In the genomic region with DNA sequence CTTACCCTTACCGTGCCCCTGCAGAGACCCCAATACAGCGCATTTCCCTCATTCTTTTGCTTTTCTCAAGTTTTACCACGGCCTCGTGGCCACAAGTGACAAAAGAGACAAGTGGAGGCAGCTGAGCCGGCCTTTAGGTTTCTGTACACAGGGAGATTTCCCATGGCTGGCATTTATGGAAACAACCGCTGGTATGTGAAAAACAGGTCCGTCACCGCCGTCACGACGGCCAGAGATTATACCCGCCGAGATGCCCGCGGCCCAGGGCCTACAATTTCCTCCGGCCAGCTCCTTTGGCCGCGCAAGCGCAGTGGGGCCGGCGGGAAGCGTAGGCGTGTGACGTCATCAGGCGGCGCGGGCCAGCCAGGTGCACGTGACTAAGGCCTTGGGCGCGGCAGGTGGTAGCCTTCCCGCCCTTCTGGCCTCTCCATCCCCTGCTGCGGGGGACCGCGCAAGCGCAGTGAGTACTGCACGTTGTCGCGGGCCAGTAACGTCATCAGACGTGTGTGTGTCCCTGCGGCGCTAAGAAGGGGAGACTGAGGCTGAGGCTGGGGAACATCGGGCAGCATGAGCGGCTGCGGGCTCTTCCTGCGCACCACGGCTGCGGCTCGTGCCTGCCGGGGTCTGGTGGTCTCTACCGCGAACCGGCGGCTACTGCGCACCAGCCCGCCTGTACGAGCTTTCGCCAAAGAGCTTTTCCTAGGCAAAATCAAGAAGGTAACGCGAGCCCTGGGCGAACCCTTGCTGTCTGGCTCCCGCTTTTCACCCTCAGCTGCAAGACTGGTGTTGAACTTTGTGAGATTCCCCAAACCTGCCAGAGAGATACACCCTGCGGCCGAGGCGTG, we compare ENCODE assay signal across 1 cellular context.
TF ChIP-seq lines count a peak whose summit lies in the region.

A gene (plus strand): TSS at position 496 of the 845 bp plus-strand sequence. CDS start 72 bp downstream, at position 568.

TF ChIP-seq in K562, 482 proteins besides CTCF, POLR2A, EP300 and RAD21 (continued from another document and continues in another):
- TF ChIP-seq, protein P1, sequence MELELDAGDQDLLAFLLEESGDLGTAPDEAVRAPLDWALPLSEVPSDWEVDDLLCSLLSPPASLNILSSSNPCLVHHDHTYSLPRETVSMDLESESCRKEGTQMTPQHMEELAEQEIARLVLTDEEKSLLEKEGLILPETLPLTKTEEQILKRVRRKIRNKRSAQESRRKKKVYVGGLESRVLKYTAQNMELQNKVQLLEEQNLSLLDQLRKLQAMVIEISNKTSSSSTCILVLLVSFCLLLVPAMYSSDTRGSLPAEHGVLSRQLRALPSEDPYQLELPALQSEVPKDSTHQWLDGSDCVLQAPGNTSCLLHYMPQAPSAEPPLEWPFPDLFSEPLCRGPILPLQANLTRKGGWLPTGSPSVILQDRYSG (tag; conservative IDR thresholded peaks at IDR 0.05; ENCODE audit: low read depth), result no peak
- TF ChIP-seq DIDO1 (tag; IDR thresholded peaks at IDR 0.05; ENCODE audit: low read depth), result peak; percentile 82
- TF ChIP-seq ZFPM2 (CRISPR knock-in tag; IDR thresholded peaks at IDR 0.05), result no peak
- TF ChIP-seq SAP30 (IDR thresholded peaks at IDR 0.05; ENCODE audit: borderline replicate concordance, insufficient read depth, low read depth, low read length, poor library complexity, severe bottlenecking), result peak; percentile 71
- TF ChIP-seq, protein P2, sequence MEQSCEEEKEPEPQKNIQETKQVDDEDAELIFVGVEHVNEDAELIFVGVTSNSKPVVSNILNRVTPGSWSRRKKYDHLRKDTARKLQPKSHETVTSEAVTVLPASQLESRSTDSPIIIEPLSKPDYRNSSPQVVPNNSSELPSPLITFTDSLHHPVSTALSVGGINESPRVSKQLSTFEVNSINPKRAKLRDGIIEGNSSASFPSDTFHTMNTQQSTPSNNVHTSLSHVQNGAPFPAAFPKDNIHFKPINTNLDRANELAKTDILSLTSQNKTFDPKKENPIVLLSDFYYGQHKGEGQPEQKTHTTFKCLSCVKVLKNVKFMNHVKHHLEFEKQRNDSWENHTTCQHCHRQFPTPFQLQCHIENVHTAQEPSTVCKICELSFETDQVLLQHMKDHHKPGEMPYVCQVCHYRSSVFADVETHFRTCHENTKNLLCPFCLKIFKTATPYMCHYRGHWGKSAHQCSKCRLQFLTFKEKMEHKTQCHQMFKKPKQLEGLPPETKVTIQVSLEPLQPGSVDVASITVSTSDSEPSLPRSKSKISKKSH (CRISPR knock-in tag; IDR thresholded peaks at IDR 0.05), result no peak
- no peak for TF ChIP-seq GTF2A2 (tag; IDR thresholded peaks at IDR 0.05)
- TF ChIP-seq, protein P3, sequence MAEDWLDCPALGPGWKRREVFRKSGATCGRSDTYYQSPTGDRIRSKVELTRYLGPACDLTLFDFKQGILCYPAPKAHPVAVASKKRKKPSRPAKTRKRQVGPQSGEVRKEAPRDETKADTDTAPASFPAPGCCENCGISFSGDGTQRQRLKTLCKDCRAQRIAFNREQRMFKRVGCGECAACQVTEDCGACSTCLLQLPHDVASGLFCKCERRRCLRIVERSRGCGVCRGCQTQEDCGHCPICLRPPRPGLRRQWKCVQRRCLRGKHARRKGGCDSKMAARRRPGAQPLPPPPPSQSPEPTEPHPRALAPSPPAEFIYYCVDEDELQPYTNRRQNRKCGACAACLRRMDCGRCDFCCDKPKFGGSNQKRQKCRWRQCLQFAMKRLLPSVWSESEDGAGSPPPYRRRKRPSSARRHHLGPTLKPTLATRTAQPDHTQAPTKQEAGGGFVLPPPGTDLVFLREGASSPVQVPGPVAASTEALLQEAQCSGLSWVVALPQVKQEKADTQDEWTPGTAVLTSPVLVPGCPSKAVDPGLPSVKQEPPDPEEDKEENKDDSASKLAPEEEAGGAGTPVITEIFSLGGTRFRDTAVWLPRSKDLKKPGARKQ (CRISPR knock-in tag; IDR thresholded peaks at IDR 0.05), result no peak
- no peak for TF ChIP-seq BMI1 (IDR thresholded peaks at IDR 0.05; ENCODE audit: low read length)
- TF ChIP-seq NR3C1 (CRISPR knock-in tag; IDR thresholded peaks at IDR 0.05), result peak; percentile 93
- TF ChIP-seq HNRNPLL (IDR thresholded peaks at IDR 0.05; ENCODE audit: low read depth, low read length, poor library complexity, severe bottlenecking), result no peak
- TF ChIP-seq, protein P4, sequence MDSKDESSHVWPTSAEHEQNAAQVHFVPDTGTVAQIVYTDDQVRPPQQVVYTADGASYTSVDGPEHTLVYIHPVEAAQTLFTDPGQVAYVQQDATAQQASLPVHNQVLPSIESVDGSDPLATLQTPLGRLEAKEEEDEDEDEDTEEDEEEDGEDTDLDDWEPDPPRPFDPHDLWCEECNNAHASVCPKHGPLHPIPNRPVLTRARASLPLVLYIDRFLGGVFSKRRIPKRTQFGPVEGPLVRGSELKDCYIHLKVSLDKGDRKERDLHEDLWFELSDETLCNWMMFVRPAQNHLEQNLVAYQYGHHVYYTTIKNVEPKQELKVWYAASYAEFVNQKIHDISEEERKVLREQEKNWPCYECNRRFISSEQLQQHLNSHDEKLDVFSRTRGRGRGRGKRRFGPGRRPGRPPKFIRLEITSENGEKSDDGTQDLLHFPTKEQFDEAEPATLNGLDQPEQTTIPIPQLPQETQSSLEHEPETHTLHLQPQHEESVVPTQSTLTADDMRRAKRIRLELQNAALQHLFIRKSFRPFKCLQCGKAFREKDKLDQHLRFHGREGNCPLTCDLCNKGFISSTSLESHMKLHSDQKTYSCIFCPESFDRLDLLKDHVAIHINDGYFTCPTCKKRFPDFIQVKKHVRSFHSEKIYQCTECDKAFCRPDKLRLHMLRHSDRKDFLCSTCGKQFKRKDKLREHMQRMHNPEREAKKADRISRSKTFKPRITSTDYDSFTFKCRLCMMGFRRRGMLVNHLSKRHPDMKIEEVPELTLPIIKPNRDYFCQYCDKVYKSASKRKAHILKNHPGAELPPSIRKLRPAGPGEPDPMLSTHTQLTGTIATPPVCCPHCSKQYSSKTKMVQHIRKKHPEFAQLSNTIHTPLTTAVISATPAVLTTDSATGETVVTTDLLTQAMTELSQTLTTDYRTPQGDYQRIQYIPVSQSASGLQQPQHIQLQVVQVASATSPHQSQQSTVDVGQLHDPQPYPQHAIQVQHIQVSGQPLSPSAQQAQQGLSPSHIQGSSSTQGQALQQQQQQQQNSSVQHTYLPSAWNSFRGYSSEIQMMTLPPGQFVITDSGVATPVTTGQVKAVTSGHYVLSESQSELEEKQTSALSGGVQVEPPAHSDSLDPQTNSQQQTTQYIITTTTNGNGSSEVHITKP (IDR thresholded peaks at IDR 0.05; ENCODE audit: partially characterized antibody), result peak; percentile 5
- no peak for TF ChIP-seq ZC3H8 (IDR thresholded peaks at IDR 0.05)
- peak; percentile 86 for TF ChIP-seq ZNF589 (CRISPR knock-in tag; IDR thresholded peaks at IDR 0.05; ENCODE audit: low read depth)
- TF ChIP-seq MBD2 (IDR thresholded peaks at IDR 0.05; ENCODE audit: borderline replicate concordance, low read depth), result peak; percentile 72
- peak; percentile 94 for TF ChIP-seq KHSRP (IDR thresholded peaks at IDR 0.05)
- TF ChIP-seq WHSC1 (IDR thresholded peaks at IDR 0.05; ENCODE audit: low read length), result no peak
- TF ChIP-seq NFIC (IDR thresholded peaks at IDR 0.05), result peak; percentile 46
- TF ChIP-seq, protein P5, sequence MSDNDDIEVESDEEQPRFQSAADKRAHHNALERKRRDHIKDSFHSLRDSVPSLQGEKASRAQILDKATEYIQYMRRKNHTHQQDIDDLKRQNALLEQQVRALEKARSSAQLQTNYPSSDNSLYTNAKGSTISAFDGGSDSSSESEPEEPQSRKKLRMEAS (CRISPR knock-in tag; IDR thresholded peaks at IDR 0.05), result peak; percentile 100
- peak; percentile 92 for TF ChIP-seq EP400 (IDR thresholded peaks at IDR 0.05)
- TF ChIP-seq, protein P6, sequence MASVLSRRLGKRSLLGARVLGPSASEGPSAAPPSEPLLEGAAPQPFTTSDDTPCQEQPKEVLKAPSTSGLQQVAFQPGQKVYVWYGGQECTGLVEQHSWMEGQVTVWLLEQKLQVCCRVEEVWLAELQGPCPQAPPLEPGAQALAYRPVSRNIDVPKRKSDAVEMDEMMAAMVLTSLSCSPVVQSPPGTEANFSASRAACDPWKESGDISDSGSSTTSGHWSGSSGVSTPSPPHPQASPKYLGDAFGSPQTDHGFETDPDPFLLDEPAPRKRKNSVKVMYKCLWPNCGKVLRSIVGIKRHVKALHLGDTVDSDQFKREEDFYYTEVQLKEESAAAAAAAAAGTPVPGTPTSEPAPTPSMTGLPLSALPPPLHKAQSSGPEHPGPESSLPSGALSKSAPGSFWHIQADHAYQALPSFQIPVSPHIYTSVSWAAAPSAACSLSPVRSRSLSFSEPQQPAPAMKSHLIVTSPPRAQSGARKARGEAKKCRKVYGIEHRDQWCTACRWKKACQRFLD (CRISPR knock-in tag; IDR thresholded peaks at IDR 0.05), result no peak
- TF ChIP-seq ZNF224 (CRISPR knock-in tag; IDR thresholded peaks at IDR 0.05), result 0 out of 2 replicates have a peak, but pooled peaks have one; percentile 37
- peak; percentile 69; the same call in 1 of the 2 replicates for TF ChIP-seq ZNF766 (CRISPR knock-in tag; conservative IDR thresholded peaks at IDR 0.05)
- 0 out of 2 replicates have a peak, but pooled peaks have one; percentile 64 for TF ChIP-seq ZKSCAN1 (IDR thresholded peaks at IDR 0.05; ENCODE audit: low read depth, low read length)
- TF ChIP-seq CXXC5 (CRISPR knock-in tag; IDR thresholded peaks at IDR 0.05), result peak; percentile 90
- TF ChIP-seq KDM4B (IDR thresholded peaks at IDR 0.05; ENCODE audit: borderline replicate concordance in 2 of 2, low read depth in 1 of 2), result 0 out of 4 replicates have a peak, but pooled peaks of 1 of the 2 experiments have one; percentile 29
- peak; percentile 99 for TF ChIP-seq NFATC3 (IDR thresholded peaks at IDR 0.05)
- no peak for TF ChIP-seq NR2F6 (CRISPR knock-in tag; IDR thresholded peaks at IDR 0.05)
- peak; percentile 88 for TF ChIP-seq JUNB (CRISPR knock-in tag; conservative IDR thresholded peaks at IDR 0.05)
- TF ChIP-seq, protein P7, sequence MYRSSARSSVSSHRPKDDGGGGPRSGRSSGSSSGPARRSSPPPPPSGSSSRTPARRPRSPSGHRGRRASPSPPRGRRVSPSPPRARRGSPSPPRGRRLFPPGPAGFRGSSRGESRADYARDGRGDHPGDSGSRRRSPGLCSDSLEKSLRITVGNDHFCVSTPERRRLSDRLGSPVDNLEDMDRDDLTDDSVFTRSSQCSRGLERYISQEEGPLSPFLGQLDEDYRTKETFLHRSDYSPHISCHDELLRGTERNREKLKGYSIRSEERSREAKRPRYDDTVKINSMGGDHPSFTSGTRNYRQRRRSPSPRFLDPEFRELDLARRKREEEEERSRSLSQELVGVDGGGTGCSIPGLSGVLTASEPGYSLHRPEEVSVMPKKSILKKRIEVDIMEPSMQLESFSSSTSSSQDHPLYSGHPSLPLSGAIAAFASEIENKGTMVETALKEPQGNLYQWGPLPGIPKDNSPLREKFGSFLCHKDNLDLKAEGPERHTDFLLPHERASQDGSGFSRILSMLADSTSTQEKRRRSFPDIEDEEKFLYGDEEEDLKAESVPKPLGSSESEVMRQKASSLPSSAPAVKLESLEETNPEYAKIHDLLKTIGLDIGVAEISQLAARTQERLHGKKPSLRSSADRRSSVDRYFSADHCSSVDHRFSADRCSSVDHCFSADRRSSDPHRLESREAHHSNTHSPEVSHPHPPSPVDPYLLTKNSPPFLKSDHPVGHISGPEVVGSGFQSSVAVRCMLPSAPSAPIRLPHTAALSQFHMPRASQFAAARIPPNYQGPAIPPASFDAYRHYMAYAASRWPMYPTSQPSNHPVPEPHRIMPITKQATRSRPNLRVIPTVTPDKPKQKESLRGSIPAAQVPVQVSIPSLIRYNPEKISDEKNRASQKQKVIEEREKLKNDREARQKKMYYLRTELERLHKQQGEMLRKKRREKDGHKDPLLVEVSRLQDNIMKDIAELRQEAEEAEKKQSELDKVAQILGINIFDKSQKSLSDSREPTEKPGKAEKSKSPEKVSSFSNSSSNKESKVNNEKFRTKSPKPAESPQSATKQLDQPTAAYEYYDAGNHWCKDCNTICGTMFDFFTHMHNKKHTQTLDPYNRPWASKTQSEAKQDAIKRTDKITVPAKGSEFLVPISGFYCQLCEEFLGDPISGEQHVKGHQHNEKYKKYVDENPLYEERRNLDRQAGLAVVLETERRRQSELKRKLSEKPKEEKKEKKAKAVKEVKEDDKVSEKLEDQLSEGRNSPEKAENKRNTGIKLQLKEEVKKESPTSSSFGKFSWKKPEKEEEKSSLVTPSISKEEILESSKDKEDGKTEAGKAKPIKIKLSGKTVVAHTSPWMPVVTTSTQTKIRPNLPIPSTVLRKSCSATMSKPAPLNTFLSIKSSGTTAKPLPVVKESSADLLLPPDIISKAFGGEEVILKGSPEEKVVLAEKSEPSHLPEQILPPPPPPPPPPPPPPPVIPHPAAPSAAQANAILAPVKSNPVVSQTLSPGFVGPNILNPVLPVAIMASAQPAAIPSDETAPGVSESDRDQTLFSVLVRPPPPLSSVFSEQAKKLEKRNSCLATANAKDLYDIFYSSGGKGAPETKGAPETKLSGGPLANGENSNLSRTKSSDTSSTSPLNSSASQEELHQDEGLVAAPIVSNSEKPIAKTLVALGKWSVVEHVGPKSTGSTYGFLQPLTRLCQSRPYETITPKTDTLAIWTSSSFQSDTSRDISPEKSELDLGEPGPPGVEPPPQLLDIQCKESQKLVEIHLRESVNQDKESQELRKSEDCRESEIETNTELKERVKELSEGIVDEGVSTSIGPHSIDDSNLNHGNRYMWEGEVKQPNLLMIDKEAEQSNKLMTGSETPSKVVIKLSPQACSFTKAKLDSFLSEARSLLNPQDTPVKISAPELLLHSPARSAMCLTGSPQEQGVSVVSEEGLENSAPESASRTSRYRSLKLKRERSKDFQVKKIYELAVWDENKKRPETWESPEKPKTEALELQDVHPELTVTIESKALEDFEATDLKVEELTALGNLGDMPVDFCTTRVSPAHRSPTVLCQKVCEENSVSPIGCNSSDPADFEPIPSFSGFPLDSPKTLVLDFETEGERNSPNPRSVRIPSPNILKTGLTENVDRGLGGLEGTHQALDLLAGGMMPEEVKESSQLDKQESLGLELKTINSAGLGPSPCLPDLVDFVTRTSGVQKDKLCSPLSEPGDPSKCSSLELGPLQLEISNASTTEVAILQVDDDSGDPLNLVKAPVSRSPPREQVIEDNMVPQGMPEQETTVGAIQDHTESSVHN (IDR thresholded peaks at IDR 0.05; ENCODE audit: borderline replicate concordance in 1 of 2, low read depth in 1 of 2), result peak in 1 of 2 experiments; percentile 16; a peak in 1 of 4 replicates
- TF ChIP-seq NR4A1 (CRISPR knock-in tag; IDR thresholded peaks at IDR 0.05), result no peak
- peak; percentile 37; the same call in 1 of the 2 replicates for TF ChIP-seq NR4A1 (tag; IDR thresholded peaks at IDR 0.05)
- TF ChIP-seq ZNF79 (CRISPR knock-in tag; IDR thresholded peaks at IDR 0.05; ENCODE audit: low read depth), result no peak
- peak; percentile 24; the same call in 1 of the 2 replicates for TF ChIP-seq CBFA2T3 (IDR thresholded peaks at IDR 0.05)
